ENCODE assay signal across 24 cellular contexts in the genomic region with DNA sequence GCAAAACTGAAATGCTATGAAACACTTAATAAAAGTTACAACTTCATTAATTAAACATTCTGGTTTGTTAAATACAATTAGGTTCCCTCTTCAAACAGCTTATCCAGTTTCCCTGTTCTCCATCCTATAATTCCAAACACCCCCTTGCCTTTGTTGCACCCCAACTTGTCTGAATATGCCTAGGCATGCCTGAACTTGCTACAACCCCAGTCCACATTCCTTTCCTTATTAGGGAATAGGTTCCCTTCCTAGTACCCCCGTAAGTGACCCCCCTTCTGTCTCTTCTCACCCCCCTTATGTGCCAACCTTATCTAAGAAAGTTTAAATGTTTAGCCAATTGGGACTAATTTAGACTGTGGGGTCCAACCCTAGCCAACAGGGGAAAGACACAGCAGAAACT.
"Had no signal": no experiment of that assay in that cellular context is flagged by ENCODE, and none has a peak within 500 bp of the region (broad histone marks: within the 10 kb centered on the region; RNA-seq: fewer than 3 reads in every experiment).

No MANE protein-coding gene starts in this region.

- H3K36me3 Mint-ChIP-seq: memory B cell; natural killer cell; stimulated activated naive B cell treated with anti-CD40 and anti-IgM and Interleukin-4, amounts not matched to agents 10 μg/mL and 1 μg/mL and 100 μg/mL, for 72 hours had no signal

- H3K9me3 Mint-ChIP-seq: stimulated activated naive B cell treated with anti-CD40 and anti-IgM and Interleukin-4, amounts not matched to agents 10 μg/mL and 1 μg/mL and 100 μg/mL, for 72 hours had no signal

- H3K27me3 ChIP-seq: ovary, tibial nerve, upper lobe of left lung, uterus had no signal

- H3K27ac ChIP-seq: dorsolateral prefrontal cortex, ovary, psoas muscle, skin epidermis, spleen, thoracic aorta, tibial nerve, upper lobe of left lung, uterus had no signal

- FAIRE-seq: colon, frontal cortex, kidney had no signal

- H3K27me3 Mint-ChIP-seq: stimulated activated naive CD8-positive, alpha-beta T cell treated with anti-CD3 and anti-CD28 coated beads, Interleukin-15, Interleukin-2, amounts not matched to agents 100 ng/mL and 50 ng/mL, for 24 hours had no signal

- H3K9me3 ChIP-seq: ovary, psoas muscle, thoracic aorta, upper lobe of left lung, uterus had no signal

- DNase-seq: dorsolateral prefrontal cortex; effector CD4-positive, alpha-beta T cell; hypothalamus; kidney; natural killer cell; occipital lobe; ovary; posterior cingulate gyrus; psoas muscle; right cardiac atrium; spleen; stimulated activated naive B cell treated with anti-CD40 and anti-IgM and Interleukin-4, amounts not matched to agents 10 μg/mL and 1 μg/mL and 100 μg/mL, for 72 hours; upper lobe of left lung; uterus had no signal

- H3K4me1 ChIP-seq: psoas muscle, spleen, tibial nerve, upper lobe of left lung, uterus had no signal

- H3K4me3 Mint-ChIP-seq: memory B cell; natural killer cell; neural crest cell; stimulated activated naive B cell treated with anti-CD40 and anti-IgM and Interleukin-4, amounts not matched to agents 10 μg/mL and 1 μg/mL and 100 μg/mL, for 72 hours; stimulated activated naive CD8-positive, alpha-beta T cell treated with anti-CD3 and anti-CD28 coated beads, Interleukin-15, Interleukin-2, amounts not matched to agents 100 ng/mL and 50 ng/mL, for 24 hours had no signal

- H3K27ac Mint-ChIP-seq: memory B cell; natural killer cell; stimulated activated naive B cell treated with anti-CD40 and anti-IgM and Interleukin-4, amounts not matched to agents 10 μg/mL and 1 μg/mL and 100 μg/mL, for 72 hours; stimulated activated naive CD8-positive, alpha-beta T cell treated with anti-CD3 and anti-CD28 coated beads, Interleukin-15, Interleukin-2, amounts not matched to agents 100 ng/mL and 50 ng/mL, for 24 hours had no signal

- H3K4me3 ChIP-seq: dorsolateral prefrontal cortex, lung, ovary, psoas muscle, skin epidermis, spleen, thoracic aorta, tibial nerve, upper lobe of left lung, uterus had no signal

- H3K4me1 Mint-ChIP-seq: memory B cell; natural killer cell; stimulated activated naive B cell treated with anti-CD40 and anti-IgM and Interleukin-4, amounts not matched to agents 10 μg/mL and 1 μg/mL and 100 μg/mL, for 72 hours had no signal

- H3K36me3 ChIP-seq: ovary, spleen, thoracic aorta, tibial nerve, upper lobe of left lung, uterus had no signal

- ATAC-seq: left lobe of liver; natural killer cell; psoas muscle; right cardiac atrium; stimulated activated naive B cell treated with anti-CD40 and anti-IgM and Interleukin-4, amounts not matched to agents 10 μg/mL and 1 μg/mL and 100 μg/mL, for 72 hours had no signal
